ENCODE assay signal across 8 cellular contexts in the genomic region with DNA sequence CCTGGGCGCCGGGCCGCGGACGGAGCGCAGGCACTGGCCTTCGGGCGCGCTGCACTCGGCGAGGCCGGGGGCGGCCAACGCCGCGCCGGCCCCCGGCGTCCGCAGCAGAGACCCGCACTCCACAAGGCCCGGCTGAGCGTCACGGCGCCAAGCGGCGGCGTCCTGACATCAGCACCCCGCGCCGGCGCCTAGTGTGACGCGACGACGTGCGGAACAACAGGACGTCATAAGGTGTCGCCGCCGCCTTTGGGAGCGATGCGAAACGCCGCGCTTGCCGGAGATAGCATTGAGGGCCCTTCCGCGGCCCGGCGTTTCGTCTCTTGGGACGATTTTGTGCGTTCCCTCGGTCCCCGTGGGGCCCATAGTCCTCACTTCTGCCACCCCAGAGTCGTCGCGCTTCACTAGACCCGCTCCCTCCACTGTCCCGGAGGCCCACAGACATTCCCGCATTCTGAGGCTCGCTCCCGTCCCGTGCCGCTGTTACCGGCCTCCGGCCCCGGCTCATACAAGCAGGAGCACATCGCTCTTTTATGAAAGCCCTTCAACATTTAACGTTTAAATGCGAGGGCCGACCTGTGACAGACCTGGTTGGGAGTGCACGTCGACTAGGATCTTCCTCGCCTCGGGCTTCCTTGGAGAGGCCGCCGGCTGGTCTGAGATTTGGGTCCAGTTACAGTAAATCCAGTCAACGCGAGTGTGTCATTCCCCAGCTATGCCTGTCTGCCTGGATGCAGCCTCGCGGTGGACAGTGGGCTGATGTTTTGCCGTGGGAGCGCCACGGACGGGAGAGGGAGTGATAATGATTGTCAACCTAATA. TPM values are rescaled to one million over a fixed set of nuclear protein-coding genes. Genes with fewer than 3 reads are reported as not detected.
A peak's percentile ranks its signal among the peaks of the same experiment; 100 is the strongest.
DNase-seq lines count a peak whose midpoint lies in the region; ATAC-seq lines count a peak whose summit lies in the region.

A gene (minus strand): TSS at position 143 of the 817 bp plus-strand sequence. CDS start 306 bp downstream, outside the sequence.

- H3K27me3 Mint-ChIP-seq in CD8-positive, alpha-beta memory T cell: peaks cover 0 to 10% of the 10 kb centered on the region in 2 donors

- H3K4me3 Mint-ChIP-seq in CD8-positive, alpha-beta memory T cell: peak within 1 kb of the TSS; percentile 96 to 99 (median 97)

- peaks cover 0 to 26% (median 6%) of the 10 kb centered on the region in 3 donors for H3K36me3 Mint-ChIP-seq in CD8-positive, alpha-beta memory T cell

- POLR2A ChIA-PET in CD8-positive, alpha-beta memory T cell (lab: Charles Lee): interaction anchor here (1.0 kb wide), 2 partner anchors 39 to 55 kb away, joined by 3 to 5 read pairs; no protein-coding TSS in a partner anchor

- peaks cover 25% of the 10 kb centered on the region for H3K4me1 ChIP-seq in CD8-positive, alpha-beta memory T cell (ENCODE audit: insufficient read depth, low read length)
- H3K4me1 ChIP-seq in endocrine pancreas (ENCODE audit: control insufficient read depth, insufficient read depth, low read length): no peaks in the 10 kb centered on the region
- H3K4me1 ChIP-seq in mesodermal cell (ENCODE audit: control insufficient read depth, insufficient read depth, low read length, poor library complexity, severe bottlenecking): peaks cover 4% of the 10 kb centered on the region

- peak within 1 kb of the TSS; percentile 98 for H3K9ac ChIP-seq in endocrine pancreas (ENCODE audit: control insufficient read depth, insufficient read depth, low read length)

- CTCF ChIA-PET in CD8-positive, alpha-beta memory T cell (lab: Charles Lee): no interaction called here

- 1% methylated on average over 74 to 83 of the region's 87 CpGs for WGBS in mesodermal cell (ENCODE audit: insufficient coverage in 2 of 2), 2 experiments

- peak within 1 kb of the TSS; percentile 80 for H3K4me3 ChIP-seq in CD8-positive, alpha-beta memory T cell (ENCODE audit: low read length)
- H3K4me3 ChIP-seq in endocrine pancreas (ENCODE audit: control insufficient read depth, insufficient read depth, low read length) (peak within 1 kb of the TSS; percentile 91), mesodermal cell (ENCODE audit: extremely low read depth, insufficient read depth, low read length, poor library complexity, severe bottlenecking) (peak within 1 kb of the TSS; percentile 94)

- H3K9me3 ChIP-seq in CD8-positive, alpha-beta memory T cell (ENCODE audit: low read length): no peaks in the 10 kb centered on the region
- H3K9me3 ChIP-seq in endocrine pancreas (ENCODE audit: control insufficient read depth, low read length): no peaks in the 10 kb centered on the region
- H3K9me3 ChIP-seq in mesodermal cell (ENCODE audit: control insufficient read depth, low read length): no peaks in the 10 kb centered on the region

- peaks cover 0 to 3% (median 0%) of the 10 kb centered on the region in 5 donors for H3K9me3 Mint-ChIP-seq in CD8-positive, alpha-beta memory T cell

- peak; percentile 89 to 95 (median 92) for DNase-seq in CD8-positive, alpha-beta memory T cell
- DNase-seq in HPDE6-E6E7 (ENCODE audit: extremely low spot score) (peak; percentile 81), NOMO-1 (lab: John Stamatoyannopoulos, UW; ENCODE audit: unreplicated experiment in 2 of 2) (peak; percentile 80 to 91)
- DNase-seq in activated CD8-positive, alpha-beta memory T cell treated with anti-CD3 and anti-CD28 coated beads for 48 hours (ENCODE audit: low read depth in 2 of 3, low spot score in 2 of 3): peak; percentile 78 to 85 (median 84)
- peak; percentile 83 for DNase-seq in stimulated activated CD8-positive, alpha-beta memory T cell treated with anti-CD3 and anti-CD28 coated beads, Interleukin-15, amount 100 ng/mL, for 24 hours (ENCODE audit: low read depth)

- H3K27ac ChIP-seq in CD8-positive, alpha-beta memory T cell (ENCODE audit: low read depth, low read length): peak within 1 kb of the TSS; percentile 98
- peak within 1 kb of the TSS; percentile 97 for H3K27ac ChIP-seq in mesodermal cell (ENCODE audit: low read depth, low read length, severe bottlenecking)

- H3K27ac Mint-ChIP-seq in CD8-positive, alpha-beta memory T cell: peak within 1 kb of the TSS; percentile 99 to 100 (median 100)

- ATAC-seq in GM19467 (IDR thresholded peaks at IDR 0.05; ENCODE audit: unreplicated experiment): peak; percentile 78

- peaks cover 6% of the 10 kb centered on the region for H3K36me3 ChIP-seq in CD8-positive, alpha-beta memory T cell (ENCODE audit: insufficient read depth, low read length)
- H3K36me3 ChIP-seq in endocrine pancreas (ENCODE audit: control insufficient read depth, insufficient read depth, low read length): no peaks in the 10 kb centered on the region
- H3K36me3 ChIP-seq in mesodermal cell (ENCODE audit: control insufficient read depth, insufficient read depth, low read length): peaks cover 29% of the 10 kb centered on the region

- H3K4me1 Mint-ChIP-seq in CD8-positive, alpha-beta memory T cell: peaks cover 25 to 43% (median 31%) of the 10 kb centered on the region in 3 donors

- no peaks in the 10 kb centered on the region for H3K27me3 ChIP-seq in CD8-positive, alpha-beta memory T cell (ENCODE audit: insufficient read depth, low read length, poor library complexity, severe bottlenecking)
- H3K27me3 ChIP-seq in endocrine pancreas (ENCODE audit: control insufficient read depth, insufficient read depth, low read length): no peaks in the 10 kb centered on the region

RNA-seq across cellular contexts. Expression of the gene that starts here (rescaled TPM):
- total RNA-seq in CD8-positive, alpha-beta memory T cell: 100 to 1,000 TPM; 123 to 128 TPM
- polyA plus RNA-seq in CD8-positive, alpha-beta memory T cell: 231 TPM
- polyA plus RNA-seq in mesodermal cell (2013, experiment 1 of 2): 130 TPM
- polyA plus RNA-seq in mesodermal cell (2013, experiment 2 of 2): 125 TPM

Comparison
In these comparisons a context has a peak if more than half of its experiments do, and no peak if none do; other contexts are left out.
1. Peak in every context shown above with its lines: DNase-seq, ATAC-seq, H3K4me3 ChIP-seq and H3K27ac ChIP-seq.